In genomic region chr1:3313579-3313955, GRCh38 we compare ENCODE assay signal across 8 cellular contexts.
DNase-seq lines count a peak whose midpoint lies in the region; ATAC-seq, FAIRE-seq and TF ChIP-seq lines count a peak whose summit lies in the region.

No MANE protein-coding gene starts in this region.

- H3K4me1 ChIP-seq in ACC112 (ENCODE audit: control insufficient read depth, insufficient read depth, low read length, unreplicated experiment): peaks cover 34% of the 10 kb centered on the region
- H3K4me1 ChIP-seq in SK-N-SH (ENCODE audit: control insufficient read depth in 1 of 2, insufficient read depth in 2 of 2, low read depth in 1 of 2, low read length in 1 of 2): peaks cover 0 to 7% of the 10 kb centered on the region in 2 experiments; a peak in 3 of 4 replicates
- peaks cover 0 to 44% of the 10 kb centered on the region in 2 donors for H3K4me1 ChIP-seq in neuronal stem cell (ENCODE audit: control insufficient read depth in 2 of 2, insufficient read depth in 1 of 2, low read depth in 1 of 2, low read length in 2 of 2)

- no peak overlapping the region for H2BK5ac ChIP-seq in neuronal stem cell (ENCODE audit: low read length)

- H3K27me3 ChIP-seq in ACC112 (ENCODE audit: insufficient read depth, low read length): no peaks in the 10 kb centered on the region
- H3K27me3 ChIP-seq in SK-N-SH (ENCODE audit: insufficient read depth): no peaks in the 10 kb centered on the region
- peaks cover 0 to 60% (median 13%) of the 10 kb centered on the region in 3 experiments for H3K27me3 ChIP-seq in neuronal stem cell (ENCODE audit: control insufficient read depth in 3 of 3, insufficient read depth in 3 of 3, low read depth in 1 of 3, low read length in 3 of 3)

- no peak overlapping the region for H3K14ac ChIP-seq in neuronal stem cell (ENCODE audit: low read length)

- no peak overlapping the region for H4K91ac ChIP-seq in neuronal stem cell (ENCODE audit: low read depth, low read length, poor library complexity)

- no peak overlapping the region for H4K8ac ChIP-seq in neuronal stem cell (ENCODE audit: low read depth, low read length)

- H3K9me3 ChIP-seq in SK-N-SH (no peaks in the 10 kb centered on the region), neuronal stem cell (replicated peaks in 1 of 2; ENCODE audit: control insufficient read depth in 2 of 2, insufficient read depth in 1 of 2, low read depth in 1 of 2, low read length in 2 of 2) (peaks cover 0 to 2% of the 10 kb centered on the region in 2 donors)

- H3K4me2 ChIP-seq in SK-N-SH: peak overlapping the region; percentile 68; the same call in 1 of the 2 replicates
- H3K4me2 ChIP-seq in neuronal stem cell (ENCODE audit: insufficient read depth, low read length, poor library complexity, severe bottlenecking): peak overlapping the region; percentile 46

- H2BK15ac ChIP-seq in neuronal stem cell (ENCODE audit: low read length): no peak overlapping the region

- no peaks in the 10 kb centered on the region for H3K79me1 ChIP-seq in neuronal stem cell (ENCODE audit: low read depth, low read length)

- peak overlapping the region; percentile 86 for H3K18ac ChIP-seq in neuronal stem cell (ENCODE audit: low read length)

- H3F3A ChIP-seq in SK-N-SH (replicated peaks; ENCODE audit: insufficient read depth): peaks cover 5% of the 10 kb centered on the region

- H3K9ac ChIP-seq in SK-N-SH (peak overlapping the region; percentile 61; the same call in 1 of the 2 replicates), neuronal stem cell (ENCODE audit: low read depth, low read length, poor library complexity) (no peak overlapping the region)

- H3K36me3 ChIP-seq in ACC112 (ENCODE audit: insufficient read depth, low read length) (no peaks in the 10 kb centered on the region), SK-N-SH (replicated peaks in 1 of 2; ENCODE audit: control insufficient read depth in 1 of 2, insufficient read depth in 2 of 2, low read length in 1 of 2) (no peaks in the 10 kb centered on the region), neuronal stem cell (replicated peaks in 1 of 2; ENCODE audit: control insufficient read depth in 2 of 2, insufficient read depth in 2 of 2, low read length in 2 of 2) (no peaks in the 10 kb centered on the region)

- TF ChIP-seq CTCF in SK-N-SH (IDR thresholded peaks at IDR 0.05): no peak

- no peak for FAIRE-seq in GM12892 (lab: Jason Lieb, UNC)

- H3K79me2 ChIP-seq in ACC112 (ENCODE audit: control insufficient read depth, insufficient read depth, low read length, unreplicated experiment) (no peaks in the 10 kb centered on the region), SK-N-SH (ENCODE audit: insufficient read depth) (no peaks in the 10 kb centered on the region)

- TF ChIP-seq EP300 in SK-N-SH (IDR thresholded peaks at IDR 0.05; ENCODE audit: borderline replicate concordance in 1 of 2, low read depth in 1 of 2, low read length in 1 of 2): no peak

- no peak for ATAC-seq in HG03457 (IDR thresholded peaks at IDR 0.05; ENCODE audit: unreplicated experiment)

- DNase-seq in SK-N-SH: no peak
- DNase-seq in globus pallidus (ENCODE audit: low spot score): peak; percentile 73
- peak; percentile 40 for DNase-seq in neuronal stem cell (ENCODE audit: low spot score)
- DNase-seq in HUDEP-2 (lab: John Stamatoyannopoulos, UW; ENCODE audit: unreplicated experiment in 76 of 76): no peak
- no peak for DNase-seq in GM12892 (ENCODE audit: insufficient read length)
- no peak for DNase-seq in NOMO-1 treated with dmso at 0.1 percent for 144 hours (lab: John Stamatoyannopoulos, UW; ENCODE audit: unreplicated experiment)

- H3K27ac ChIP-seq in ACC112 (ENCODE audit: low read depth, low read length) (peak overlapping the region; percentile 96), SK-N-SH (ENCODE audit: low read depth in 2 of 2, low read length in 1 of 2) (peak overlapping the region in 1 of 2 experiments; percentile 96; a peak in 2 of 4 replicates), neuronal stem cell (replicated peaks; ENCODE audit: low read length) (no peak overlapping the region)

- H3K4ac ChIP-seq in neuronal stem cell (ENCODE audit: low read length): no peak overlapping the region

- no peak for TF ChIP-seq POLR2A in GM12892 (IDR thresholded peaks at IDR 0.05; ENCODE audit: low read depth, low read length)

- H2AFZ ChIP-seq in ACC112 (ENCODE audit: low read length, unreplicated experiment): peak overlapping the region; percentile 98
- peak overlapping the region; percentile 87 for H2AFZ ChIP-seq in SK-N-SH (ENCODE audit: low read depth)
- no peak overlapping the region for H2AFZ ChIP-seq in neuronal stem cell (ENCODE audit: low read length)

- CTCF ChIA-PET in SK-N-SH (lab: Yijun Ruan, JAX): interaction anchor here (1.6 kb wide), 1 partner anchor 302 kb away, joined by 4 read pairs; no protein-coding TSS in a partner anchor

- H3K23ac ChIP-seq in neuronal stem cell (ENCODE audit: low read depth, low read length, poor library complexity): no peak overlapping the region

- H4K20me1 ChIP-seq in SK-N-SH (ENCODE audit: insufficient read depth): no peaks in the 10 kb centered on the region

- TF ChIP-seq RAD21 in SK-N-SH (IDR thresholded peaks at IDR 0.05; ENCODE audit: low read length): no peak

- H2AK5ac ChIP-seq in neuronal stem cell (ENCODE audit: low read depth, low read length): peak overlapping the region; percentile 12

- no peaks in the 10 kb centered on the region for H3K9me2 ChIP-seq in SK-N-SH

- H3K4me3 ChIP-seq in ACC112 (ENCODE audit: low read depth, low read length): peak overlapping the region; percentile 28
- H3K4me3 ChIP-seq in SK-N-SH (ENCODE audit: low read depth in 2 of 2, low read length in 1 of 2): no peak overlapping the region
- no peak overlapping the region for H3K4me3 ChIP-seq in neuronal stem cell (ENCODE audit: low read length in 2 of 2)

- POLR2A ChIA-PET in SK-N-SH (lab: Yijun Ruan, JAX): no interaction called here

- 33% methylated on average over 18 of the region's 22 CpGs for WGBS in SK-N-SH (ENCODE audit: low lambda C conversion rate)
- no CpG with 5 or more reads among the region's 22 CpGs for WGBS in neuronal stem cell (ENCODE audit: extremely low coverage in 2 of 2, insufficient read length in 2 of 2, insufficient replicate concordance in 1 of 2), 2 donors

- H2BK120ac ChIP-seq in neuronal stem cell (ENCODE audit: low read depth, low read length): no peak overlapping the region

- H2BK12ac ChIP-seq in neuronal stem cell (ENCODE audit: low read length): no peak overlapping the region

TF ChIP-seq in SK-N-SH, 30 proteins besides CTCF, POLR2A, EP300 and RAD21:
- no peak for TF ChIP-seq YY1 (IDR thresholded peaks at IDR 0.05; ENCODE audit: low read depth)
- TF ChIP-seq GABPA (IDR thresholded peaks at IDR 0.05; ENCODE audit: low read depth): 0 out of 2 replicates have a peak, but pooled peaks have one; percentile 9
- no peak for TF ChIP-seq RCOR1 (IDR thresholded peaks at IDR 0.05; ENCODE audit: low read length)
- no peak for TF ChIP-seq MEF2A (IDR thresholded peaks at IDR 0.05; ENCODE audit: borderline replicate concordance, low read depth)
- no peak for TF ChIP-seq SMC3 (IDR thresholded peaks at IDR 0.05; ENCODE audit: low read depth, low read length)
- no peak for TF ChIP-seq JUND (IDR thresholded peaks at IDR 0.05)
- no peak for TF ChIP-seq IRF3 (IDR thresholded peaks at IDR 0.05; ENCODE audit: low read depth, low read length)
TF ChIP-seq in SK-N-SH: peak in this region for 1.

Comparison
In these comparisons a context has a peak if more than half of its experiments do, and no peak if none do; other contexts are left out.
1. DNase-seq: peak in globus pallidus (single experiment) and neuronal stem cell (single experiment); none in SK-N-SH (single experiment), HUDEP-2 (0 of 76), GM12892 (single experiment) and NOMO-1 treated with dmso at 0.1 percent for 144 hours (single experiment).